Comparison of ENCODE assay signal across 8 cellular contexts in genomic region chr14:70906785-70907171, GRCh38. TPM values are rescaled to one million over a fixed set of nuclear protein-coding genes. Genes with fewer than 3 reads are reported as not detected.
DNase-seq lines count a peak whose midpoint lies in the region; ATAC-seq and TF ChIP-seq lines count a peak whose summit lies in the region.

No MANE protein-coding gene starts in this region.

- H3K18ac ChIP-seq in trophoblast cell (ENCODE audit: low read length) = peak overlapping the region; percentile 58

- no peak overlapping the region for H2AK5ac ChIP-seq in trophoblast cell (ENCODE audit: low read length)

- no peak overlapping the region for H3K23ac ChIP-seq in trophoblast cell (ENCODE audit: low read length)

- H3K4me1 ChIP-seq in SJCRH30 (peaks cover 11% of the 10 kb centered on the region), fibroblast of lung (ENCODE audit: control insufficient read depth, extremely low read depth, insufficient read depth, low read length) (peaks cover 3% of the 10 kb centered on the region), trophoblast cell (ENCODE audit: control insufficient read depth in 1 of 2, insufficient read depth in 2 of 2, low read length in 2 of 2) (peaks cover 5 to 6% of the 10 kb centered on the region in 2 experiments)

- no CpG with 5 or more reads among the region's 9 CpGs for WGBS in trophoblast cell (ENCODE audit: extremely low coverage, insufficient coverage, insufficient read length)

- H3K27ac ChIP-seq in SJCRH30 = peak overlapping the region; percentile 58
- H3K27ac ChIP-seq in fibroblast of lung (ENCODE audit: insufficient read depth, low read length) = peak overlapping the region; percentile 73
- H3K27ac ChIP-seq in trophoblast cell (ENCODE audit: low read depth, low read length) = peak overlapping the region; percentile 51

- H3K4me2 ChIP-seq in fibroblast of lung (ENCODE audit: extremely low read depth, insufficient read depth, low read length) = peak overlapping the region; percentile 100
- H3K4me2 ChIP-seq in trophoblast cell (ENCODE audit: low read length) = peak overlapping the region; percentile 59

- H2BK12ac ChIP-seq in trophoblast cell (ENCODE audit: low read length) = peak overlapping the region; percentile 16

- no peak overlapping the region for H3K4ac ChIP-seq in trophoblast cell (ENCODE audit: low read depth, low read length)

- H4K91ac ChIP-seq in trophoblast cell (ENCODE audit: low read depth, low read length) = peak overlapping the region; percentile 81

- peaks cover 2% of the 10 kb centered on the region for H4K20me1 ChIP-seq in fibroblast of lung (ENCODE audit: control insufficient read depth, extremely low read depth, insufficient read depth, low read length)

- H3K4me3 ChIP-seq in SJCRH30 (peak overlapping the region; percentile 90), fibroblast of lung (replicated peaks in 1 of 4; ENCODE audit: control extremely low read depth in 1 of 4, insufficient read depth in 1 of 4, low read depth in 3 of 4, low read length in 4 of 4) (peak overlapping the region; percentile 51 to 94 (median 86)), trophoblast cell (ENCODE audit: low read depth, low read length) (peak overlapping the region; percentile 97)

- no peaks in the 10 kb centered on the region for H3K9me3 ChIP-seq in SJCRH30 (replicated peaks)
- no peaks in the 10 kb centered on the region for H3K9me3 ChIP-seq in fibroblast of lung (ENCODE audit: control insufficient read depth, insufficient read depth, low read depth, low read length)
- no peaks in the 10 kb centered on the region for H3K9me3 ChIP-seq in trophoblast cell (ENCODE audit: insufficient read depth, low read depth, low read length)

- H3K27me3 ChIP-seq in SJCRH30 = no peaks in the 10 kb centered on the region
- H3K27me3 ChIP-seq in fibroblast of lung (ENCODE audit: control insufficient read depth, insufficient read depth, low read length) = no peaks in the 10 kb centered on the region
- H3K27me3 ChIP-seq in trophoblast cell (ENCODE audit: insufficient read depth, low read length) = no peaks in the 10 kb centered on the region

- H3K9ac ChIP-seq in fibroblast of lung (ENCODE audit: insufficient read depth, low read length) = peak overlapping the region; percentile 82
- peak overlapping the region; percentile 19 for H3K9ac ChIP-seq in trophoblast cell (ENCODE audit: low read length)

- peaks cover 39% of the 10 kb centered on the region for H3K79me2 ChIP-seq in fibroblast of lung (ENCODE audit: control insufficient read depth, insufficient read depth, low read length)
- H3K79me2 ChIP-seq in trophoblast cell (ENCODE audit: control insufficient read depth, insufficient read depth, low read length, poor library complexity) = peaks cover 15% of the 10 kb centered on the region

- no peak for DNase-seq in SJCRH30
- no peak for DNase-seq in fibroblast of lung (ENCODE audit: low read depth in 2 of 2)
- DNase-seq in trophoblast cell = peak in 1 of 2 donors; percentile 43
- DNase-seq in OCI-M1 (lab: John Stamatoyannopoulos, UW) = no peak
- DNase-seq in stimulated activated CD4-positive, alpha-beta T cell treated with anti-CD3 and anti-CD28 coated beads, Interleukin-1b, Interleukin-23, amount 100 ng/mL, for 48 hours = no peak
- DNase-seq in DMS 273 treated with DMSO at 0.1 percent for 48 hours (lab: John Stamatoyannopoulos, UW) = no peak

- H3K36me3 ChIP-seq in SJCRH30 = no peaks in the 10 kb centered on the region
- H3K36me3 ChIP-seq in fibroblast of lung (ENCODE audit: control insufficient read depth, insufficient read depth, low read length) = no peaks in the 10 kb centered on the region
- H3K36me3 ChIP-seq in trophoblast cell (ENCODE audit: control insufficient read depth in 1 of 2, insufficient read depth in 2 of 2, low read length in 2 of 2) = no peaks in the 10 kb centered on the region

- peak; percentile 1 for ATAC-seq in GM21717 (IDR thresholded peaks at IDR 0.05; ENCODE audit: unreplicated experiment)
- no peak for ATAC-seq in HG03139 (IDR thresholded peaks at IDR 0.05; ENCODE audit: unreplicated experiment)

- H3K14ac ChIP-seq in trophoblast cell (ENCODE audit: low read length) = peak overlapping the region; percentile 53

- H2BK5ac ChIP-seq in trophoblast cell (ENCODE audit: low read depth, low read length, poor library complexity) = peak overlapping the region; percentile 76

- no peak for TF ChIP-seq CTCF in fibroblast of lung (conservative IDR thresholded peaks at IDR 0.05 in 1 of 2, IDR thresholded peaks at IDR 0.05 in 1 of 2; ENCODE audit: low read depth in 1 of 2, low read length in 2 of 2)

- H2BK120ac ChIP-seq in trophoblast cell (ENCODE audit: insufficient read depth, low read length, poor library complexity) = peak overlapping the region; percentile 59

- peak overlapping the region; percentile 82 for H4K8ac ChIP-seq in trophoblast cell (ENCODE audit: low read depth, low read length)

- H4K12ac ChIP-seq in trophoblast cell (ENCODE audit: low read depth, low read length) = peak overlapping the region; percentile 46

- H3K79me1 ChIP-seq in trophoblast cell (ENCODE audit: low read length) = peaks cover 17% of the 10 kb centered on the region

- H2AFZ ChIP-seq in fibroblast of lung (ENCODE audit: low read length) (peak overlapping the region; percentile 96), trophoblast cell (ENCODE audit: insufficient read depth, low read length, poor library complexity) (peak overlapping the region; percentile 9)

RNA-seq across cellular contexts. Expression of gene PCNX1, which starts 0.5 kb away (rescaled TPM):
- total RNA-seq in SJCRH30 (2014; rRNA removed; shearing (Covaris generic)) = 32.7 and 40.3 TPM in 2 replicates
- total RNA-seq in fibroblast of lung = 57.8 and 69.4 TPM in 2 replicates
- 33.0 and 35.7 TPM in 2 replicates for polyA plus RNA-seq in fibroblast of lung
- polyA plus RNA-seq in fibroblast of lung (2012) = 11.4 and 14.8 TPM in 2 replicates
- 83.2 and 120 TPM in 2 replicates for polyA minus RNA-seq in fibroblast of lung (ENCODE audit: low replicate concordance)
- 27.8 and 29.2 TPM in 2 replicates for polyA plus RNA-seq in trophoblast cell (2013)
